ENCODE assay signal across 16 cellular contexts in the genomic region with DNA sequence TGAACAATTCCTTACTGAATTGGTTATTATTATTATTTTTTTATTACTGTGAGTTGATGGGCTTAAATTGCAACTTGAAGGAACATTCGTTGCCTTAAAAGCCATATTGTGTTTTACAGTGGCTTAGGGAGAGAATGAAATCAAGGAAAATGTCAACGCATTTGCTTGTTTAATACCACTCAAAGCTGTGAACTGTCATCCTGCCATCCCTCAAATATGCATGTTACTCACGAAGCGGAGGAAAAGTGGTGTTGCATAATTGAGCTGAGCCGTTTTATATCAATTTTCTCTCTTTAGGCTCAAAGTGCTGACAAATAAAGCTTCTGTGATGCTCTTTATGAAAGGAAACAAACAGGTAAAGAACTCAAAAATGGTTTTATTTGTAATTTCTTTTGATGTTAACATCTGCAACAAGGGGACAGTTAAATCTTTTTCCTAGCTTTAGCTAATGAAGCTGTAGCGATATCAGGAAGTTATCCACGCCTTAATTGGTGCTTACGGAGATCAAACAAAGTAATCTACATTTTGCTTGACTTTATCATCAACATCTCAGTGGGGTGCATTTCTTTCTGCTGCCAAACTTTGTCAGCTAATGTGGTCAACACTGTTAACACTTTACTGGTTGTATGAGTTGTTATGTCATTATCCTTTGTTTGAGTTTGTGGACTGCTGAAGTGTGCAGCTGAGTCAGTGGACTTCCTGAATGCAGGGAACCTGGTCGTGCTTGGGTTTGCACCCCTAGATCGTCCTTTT. TPM values are rescaled to one million over a fixed set of nuclear protein-coding genes. Genes with fewer than 3 reads are reported as not detected.
A peak's percentile ranks its signal among the peaks of the same experiment; 100 is the strongest.
DNase-seq lines count a peak whose midpoint lies in the region; ATAC-seq and TF ChIP-seq lines count a peak whose summit lies in the region.
"Had no signal": no experiment of that assay in that cellular context is flagged by ENCODE, and none has a peak within 500 bp of the region (broad histone marks: within the 10 kb centered on the region; RNA-seq: fewer than 3 reads in every experiment).

No MANE protein-coding gene starts in this region.

- H3K4me3 ChIP-seq in BLaER1 (no peak overlapping the region), GM23338 (no peak overlapping the region), hepatocyte (no peak overlapping the region)
- H3K4me3 ChIP-seq: sigmoid colon, SK-N-MC, suprapubic skin had no signal

- H3K9me2 ChIP-seq in GM23338 (ENCODE audit: insufficient read depth) (no peaks in the 10 kb centered on the region), hepatocyte (replicated peaks; ENCODE audit: insufficient read depth) (no peaks in the 10 kb centered on the region)

- no peak overlapping the region for H2AFZ ChIP-seq in GM23338
- no peak overlapping the region for H2AFZ ChIP-seq in hepatocyte

- H3K36me3 Mint-ChIP-seq in GM23338 (ENCODE audit: low read depth), result peaks cover 52% of the 10 kb centered on the region
- H3K36me3 Mint-ChIP-seq in activated T-helper 17 cell treated with anti-CD3 and anti-CD28 coated beads, Interleukin-2, amount 50 U/mL, for 72 hours (ENCODE audit: low read depth), result peaks cover 95% of the 10 kb centered on the region

- ATAC-seq in GM23338 (no peak), GM19455 (IDR thresholded peaks at IDR 0.05; ENCODE audit: unreplicated experiment) (no peak), HG03442 (IDR thresholded peaks at IDR 0.05; ENCODE audit: unreplicated experiment) (no peak)
- peak; percentile 37 for ATAC-seq in activated T-helper 17 cell treated with anti-CD3 and anti-CD28 coated beads, Interleukin-2, amount 50 U/mL, for 72 hours (replicated peaks)
- ATAC-seq: left ventricle myocardium superior, WTC11 had no signal

- peak overlapping the region; percentile 79 for H3K4me2 ChIP-seq in BLaER1
- H3K4me2 ChIP-seq in GM23338, result peak overlapping the region; percentile 27; the same call in 1 of the 2 replicates
- no peak overlapping the region for H3K4me2 ChIP-seq in hepatocyte

- DNase-seq in GM23338 (ENCODE audit: low spot score) (peak; percentile 31), iris pigment epithelial cell (ENCODE audit: low read depth) (peak; percentile 82), hepatocyte (ENCODE audit: low spot score) (no peak), SHP77 treated with DMSO at 0.1 percent for 48 hours (lab: John Stamatoyannopoulos, UW) (no peak)
- DNase-seq: effector memory CD4-positive, alpha-beta T cell; left ventricle myocardium superior; NCI-H1930; sigmoid colon had no signal

- no peak overlapping the region for H3K27ac Mint-ChIP-seq in GM23338
- no peak overlapping the region for H3K27ac Mint-ChIP-seq in activated T-helper 17 cell treated with anti-CD3 and anti-CD28 coated beads, Interleukin-2, amount 50 U/mL, for 72 hours
- H3K27ac Mint-ChIP-seq: nephron, WTC11 had no signal

- H3K9me3 ChIP-seq in BLaER1 (no peaks in the 10 kb centered on the region), hepatocyte (ENCODE audit: low read depth) (no peaks in the 10 kb centered on the region)
- H3K9me3 ChIP-seq: sigmoid colon, suprapubic skin had no signal

- no peaks in the 10 kb centered on the region for H3K9me3 Mint-ChIP-seq in GM23338
- no peaks in the 10 kb centered on the region for H3K9me3 Mint-ChIP-seq in activated T-helper 17 cell treated with anti-CD3 and anti-CD28 coated beads, Interleukin-2, amount 50 U/mL, for 72 hours
- H3K9me3 Mint-ChIP-seq: nephron, WTC11 had no signal

- H3K27me3 Mint-ChIP-seq in GM23338 (ENCODE audit: insufficient read depth, low read depth, poor library complexity), result peaks cover 4% of the 10 kb centered on the region
- no peaks in the 10 kb centered on the region for H3K27me3 Mint-ChIP-seq in activated T-helper 17 cell treated with anti-CD3 and anti-CD28 coated beads, Interleukin-2, amount 50 U/mL, for 72 hours

- H3F3A ChIP-seq in GM23338 (replicated peaks; ENCODE audit: low read depth), result no peaks in the 10 kb centered on the region

- H3K4me1 ChIP-seq in BLaER1, result peaks cover 47% of the 10 kb centered on the region
- peaks cover 8% of the 10 kb centered on the region for H3K4me1 ChIP-seq in GM23338 (ENCODE audit: insufficient read depth)
- no peaks in the 10 kb centered on the region for H3K4me1 ChIP-seq in hepatocyte (ENCODE audit: insufficient read depth)
- H3K4me1 ChIP-seq: suprapubic skin had no signal

- H4K20me1 ChIP-seq in BLaER1 (peaks cover 43% of the 10 kb centered on the region), GM23338 (replicated peaks; ENCODE audit: insufficient read depth) (peaks cover 38% of the 10 kb centered on the region), hepatocyte (ENCODE audit: insufficient read depth, poor library complexity, severe bottlenecking) (no peaks in the 10 kb centered on the region)

- H3K27ac ChIP-seq in BLaER1, result no peak overlapping the region
- H3K27ac ChIP-seq in GM23338 (ENCODE audit: low read depth), result no peak overlapping the region
- H3K27ac ChIP-seq in hepatocyte, result no peak overlapping the region
- H3K27ac ChIP-seq: sigmoid colon, SK-N-MC, suprapubic skin had no signal

- no peak overlapping the region for H3K9ac ChIP-seq in BLaER1

- H3K79me2 ChIP-seq in GM23338 (replicated peaks; ENCODE audit: insufficient read depth) (peaks cover 13% of the 10 kb centered on the region; the same call in 1 of the 2 replicates), hepatocyte (peaks cover 16% of the 10 kb centered on the region)

- H3K27me3 ChIP-seq in BLaER1, result no peaks in the 10 kb centered on the region
- no peaks in the 10 kb centered on the region for H3K27me3 ChIP-seq in GM23338 (ENCODE audit: insufficient read depth)
- no peaks in the 10 kb centered on the region for H3K27me3 ChIP-seq in hepatocyte
- H3K27me3 ChIP-seq: sigmoid colon, suprapubic skin had no signal

- peaks cover 80% of the 10 kb centered on the region for H3K36me3 ChIP-seq in BLaER1
- H3K36me3 ChIP-seq in GM23338 (ENCODE audit: insufficient read depth), result peaks cover 23% of the 10 kb centered on the region
- H3K36me3 ChIP-seq in hepatocyte (replicated peaks; ENCODE audit: insufficient read depth, low read depth), result no peaks in the 10 kb centered on the region

- WGBS in hepatocyte (ENCODE audit: low lambda C conversion rate, missing lambda C conversion rate), result 77% methylated on average over 10 of the region's 10 CpGs

- TF ChIP-seq CTCF in GM23338 (conservative IDR thresholded peaks at IDR 0.05; ENCODE audit: low read depth in 2 of 2), result no peak
- TF ChIP-seq CTCF in hepatocyte (IDR thresholded peaks at IDR 0.05; ENCODE audit: poor library complexity), result no peak

- H3K4me1 Mint-ChIP-seq in GM23338, result peaks cover 15% of the 10 kb centered on the region
- H3K4me1 Mint-ChIP-seq in activated T-helper 17 cell treated with anti-CD3 and anti-CD28 coated beads, Interleukin-2, amount 50 U/mL, for 72 hours, result peaks cover 20% of the 10 kb centered on the region
- H3K4me1 Mint-ChIP-seq: nephron had no signal

- H3K4me3 Mint-ChIP-seq in GM23338, result no peak overlapping the region
- H3K4me3 Mint-ChIP-seq in activated T-helper 17 cell treated with anti-CD3 and anti-CD28 coated beads, Interleukin-2, amount 50 U/mL, for 72 hours, result peak overlapping the region; percentile 45
- H3K4me3 Mint-ChIP-seq: nephron, WTC11 had no signal

TF ChIP-seq in GM23338, 12 proteins besides CTCF, POLR2A, EP300 and RAD21:
- TF ChIP-seq NANOG (IDR thresholded peaks at IDR 0.05; ENCODE audit: borderline replicate concordance) (peak; percentile 56), ZNF114 (CRISPR knock-in tag; IDR thresholded peaks at IDR 0.05) (no peak), POLR2AphosphoS5 (IDR thresholded peaks at IDR 0.05; ENCODE audit: low read depth) (no peak)

RNA-seq across cellular contexts. Expression of a gene that starts 33.1 kb away (rescaled TPM):
- total RNA-seq in GM23338 (2014; rRNA removed; shearing (Covaris generic)), result 141 and 146 TPM in 2 replicates
- polyA plus RNA-seq in GM23338 (2016; fragmentation: Nextera tagmentation; extraction: Ambion mirVana) (175 and 201 TPM in 2 replicates), hepatocyte (90.6 and 95.5 TPM in 2 replicates)
- total RNA-seq in activated T-helper 17 cell treated with anti-CD3 and anti-CD28 coated beads, Interleukin-2, amount 50 U/mL, for 72 hours, result 100 to 1,000 TPM in 1 of 2 donors, 10 to 100 TPM in 1; 66.7 to 112 TPM
- total RNA-seq in hepatocyte, result 86.5 and 100 TPM in 2 replicates

RNA-seq across cellular contexts. Expression of a gene that starts 58.7 kb away (rescaled TPM):
- total RNA-seq in GM23338 (2014; rRNA removed; shearing (Covaris generic)), result 0.21 and 0.62 TPM in 2 replicates
- 3.7 and 4.8 TPM in 2 replicates for polyA plus RNA-seq in GM23338 (2016; fragmentation: Nextera tagmentation; extraction: Ambion mirVana)
- total RNA-seq in activated T-helper 17 cell treated with anti-CD3 and anti-CD28 coated beads, Interleukin-2, amount 50 U/mL, for 72 hours, result 1 to 10 TPM in 1 of 2 donors, under 1 TPM in 1; 0.95 to 2.0 TPM
- 0.50 and 2.5 TPM in 2 replicates for total RNA-seq in hepatocyte
- 3.0 and 3.6 TPM in 2 replicates for polyA plus RNA-seq in hepatocyte

Comparison
In these comparisons a context has a peak if more than half of its experiments do, and no peak if none do; other contexts are left out.
1. DNase-seq: peak in GM23338 (single experiment) and iris pigment epithelial cell (single experiment); none in hepatocyte (single experiment) and SHP77 treated with DMSO at 0.1 percent for 48 hours (single experiment).